In the genomic region with DNA sequence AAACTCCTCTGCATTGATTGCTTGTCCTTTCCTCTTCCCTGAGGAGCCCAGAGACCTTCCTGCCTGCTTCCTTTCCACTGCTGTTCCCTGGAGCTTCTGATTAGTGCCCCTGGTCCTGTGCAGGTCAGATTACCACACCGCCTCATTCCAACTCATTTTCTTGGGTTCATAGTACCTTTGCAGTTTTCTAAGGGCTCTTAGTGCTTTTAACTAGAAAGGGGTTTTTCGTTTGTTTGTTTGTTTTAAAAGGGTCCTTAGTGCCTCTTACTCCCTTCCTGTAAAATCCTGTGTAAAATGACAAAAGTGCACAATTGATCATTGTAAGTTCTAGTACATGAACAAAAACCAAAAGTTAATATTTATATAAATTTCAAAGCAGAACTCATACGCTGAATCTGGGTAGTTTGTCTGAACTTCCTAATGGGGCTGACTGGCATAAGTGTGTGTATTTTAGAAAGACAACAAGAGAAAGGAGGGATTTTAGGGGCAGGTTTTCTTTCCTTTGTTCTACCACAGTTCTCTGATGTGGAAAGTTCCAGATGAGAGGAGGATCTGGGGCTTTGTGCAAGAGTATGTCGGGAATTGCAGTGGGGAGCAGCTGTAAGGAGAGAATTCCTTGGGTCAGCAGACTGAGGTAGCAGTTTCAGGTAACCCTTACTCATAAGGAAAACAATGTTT, we compare ENCODE assay signal across 13 cellular contexts. TPM values are rescaled to one million over a fixed set of nuclear protein-coding genes. Genes with fewer than 3 reads are reported as not detected.
DNase-seq lines count a peak whose midpoint lies in the region; ATAC-seq, FAIRE-seq and TF ChIP-seq lines count a peak whose summit lies in the region.
"Had no signal": no experiment of that assay in that cellular context is flagged by ENCODE, and none has a peak within 500 bp of the region (broad histone marks: within the 10 kb centered on the region; RNA-seq: fewer than 3 reads in every experiment).

No MANE protein-coding gene starts in this region.

- CTCF ChIA-PET in activated CD4-positive, alpha-beta T cell treated with anti-CD3 and anti-CD28 coated beads, Interleukin-2, amount 10 ng/mL, durations not matched to agents 7 days and 5 days (lab: Charles Lee) = interaction anchor here (0.5 kb wide), 1 partner anchor 16 kb away, joined by 3 read pairs; no protein-coding TSS in a partner anchor
- CTCF ChIA-PET in HepG2 (lab: Yijun Ruan, JAX; ENCODE audit: low intra/inter-chr PET ratio, low total read pairs) = no interaction called here

- FAIRE-seq in bronchial epithelial cell (lab: Jason Lieb, UNC) (no peak), HepG2 (lab: Jason Lieb, UNC) (peak; percentile 55)

- DNase-seq in activated CD4-positive, alpha-beta T cell treated with anti-CD3 and anti-CD28 coated beads, Interleukin-2, amount 10 ng/mL, durations not matched to agents 7 days and 5 days = no peak
- DNase-seq in activated CD4-positive, alpha-beta T cell treated with anti-CD3 and anti-CD28 coated beads for 48 hours = no peak
- DNase-seq in bronchial epithelial cell (ENCODE audit: low read depth) (peak; percentile 67), HepG2 (ENCODE audit: low spot score) (peak; percentile 91), stomach (no peak), cortex of kidney (lab: John Stamatoyannopoulos, UW) (no peak), DMS53 (lab: John Stamatoyannopoulos, UW) (no peak), SW480 (ENCODE audit: low spot score) (no peak)
- DNase-seq: ACHN; activated CD4-positive, alpha-beta T cell treated with anti-CD3 and anti-CD28 coated beads, Interleukin-2, amount 50 U/mL, for 48 hours; NCI-H2107; transverse colon had no signal

- H3K4me3 ChIP-seq in bronchial epithelial cell (ENCODE audit: low read depth, low read length) (no peak overlapping the region), HepG2 (replicated peaks in 1 of 3; ENCODE audit: insufficient read depth in 1 of 3, low read depth in 2 of 3, low read length in 3 of 3) (peak overlapping the region in 2 of 3 experiments; percentile 8 to 62; a peak in 2 of 6 replicates), stomach (no peak overlapping the region)
- H3K4me3 ChIP-seq: transverse colon had no signal

- H3K27me3 ChIP-seq in bronchial epithelial cell (ENCODE audit: control insufficient read depth, insufficient read depth, low read length) = no peaks in the 10 kb centered on the region
- no peaks in the 10 kb centered on the region for H3K27me3 ChIP-seq in HepG2 (ENCODE audit: control insufficient read depth in 1 of 2, insufficient read depth in 2 of 2, low read length in 2 of 2)
- H3K27me3 ChIP-seq in stomach = no peaks in the 10 kb centered on the region
- H3K27me3 ChIP-seq: transverse colon had no signal

- no peaks in the 10 kb centered on the region for H4K20me1 ChIP-seq in HepG2 (ENCODE audit: insufficient read depth, low read length)

- peak overlapping the region; percentile 26 for H3K27ac Mint-ChIP-seq in activated CD4-positive, alpha-beta T cell treated with anti-CD3 and anti-CD28 coated beads, Interleukin-2, amount 10 ng/mL, durations not matched to agents 7 days and 5 days

- no peaks in the 10 kb centered on the region for H3K9me3 ChIP-seq in HepG2 (ENCODE audit: low read length)
- no peaks in the 10 kb centered on the region for H3K9me3 ChIP-seq in stomach
- H3K9me3 ChIP-seq: transverse colon had no signal

- TF ChIP-seq CTCF in bronchial epithelial cell (IDR thresholded peaks at IDR 0.05; ENCODE audit: insufficient read depth, low read length, severe bottlenecking) = no peak
- no peak for TF ChIP-seq CTCF in HepG2 (CRISPR knock-in tag; IDR thresholded peaks at IDR 0.05)
- TF ChIP-seq CTCF in stomach (IDR thresholded peaks at IDR 0.05) = no peak

- peak overlapping the region; percentile 82 for H3K9ac ChIP-seq in HepG2 (ENCODE audit: insufficient read depth, low read depth, low read length)

- under 1% methylated on average over 4 of the region's 4 CpGs for WGBS in HepG2 (ENCODE audit: low lambda C conversion rate)
- 56 to 67% (median 66%) methylated on average over 4 of the region's 4 CpGs for WGBS in stomach, 5 donors

- TF ChIP-seq POLR2A in HepG2 (IDR thresholded peaks at IDR 0.05; ENCODE audit: insufficient read depth in 1 of 2, low read depth in 2 of 2, low read length in 2 of 2) = no peak
- TF ChIP-seq POLR2A in stomach (IDR thresholded peaks at IDR 0.05) = no peak

- peak overlapping the region; percentile 86 for H3K4me2 ChIP-seq in HepG2 (ENCODE audit: low read depth, low read length)

- POLR2A ChIA-PET in activated CD4-positive, alpha-beta T cell treated with anti-CD3 and anti-CD28 coated beads, Interleukin-2, amount 10 ng/mL, durations not matched to agents 7 days and 5 days (lab: Charles Lee) = no interaction called here
- POLR2A ChIA-PET in HepG2 (lab: Yijun Ruan, JAX) = interaction anchor here (0.6 to 1.5 kb wide), 2 partner anchors 30 to 430 kb away, joined by 3 to 8 read pairs; a partner anchor contains a TSS

- H3K4me1 ChIP-seq in HepG2 (ENCODE audit: insufficient read depth, low read length) = peaks cover 76% of the 10 kb centered on the region
- peaks cover 5 to 72% (median 43%) of the 10 kb centered on the region in 4 donors for H3K4me1 ChIP-seq in stomach

- H3K27ac ChIP-seq in HepG2 (ENCODE audit: extremely low read length, insufficient read depth, low read length) (peak overlapping the region; percentile 97), stomach (peak overlapping the region in 4 of 5 donors; percentile 11 to 66 (median 56))
- H3K27ac ChIP-seq: RWPE1 had no signal

- no peaks in the 10 kb centered on the region for H3K36me3 ChIP-seq in bronchial epithelial cell (ENCODE audit: control insufficient read depth, insufficient read depth, low read length)
- peaks cover 0 to 13% of the 10 kb centered on the region in 2 experiments; a peak in 2 of 5 replicates for H3K36me3 ChIP-seq in HepG2 (replicated peaks in 1 of 2; ENCODE audit: control insufficient read depth in 1 of 2, insufficient read depth in 2 of 2, low read length in 2 of 2)
- peaks cover 0 to 10% (median 2%) of the 10 kb centered on the region in 4 donors for H3K36me3 ChIP-seq in stomach
- H3K36me3 ChIP-seq: transverse colon had no signal

- H3K4me3 Mint-ChIP-seq in activated CD4-positive, alpha-beta T cell treated with anti-CD3 and anti-CD28 coated beads, Interleukin-2, amount 10 ng/mL, durations not matched to agents 7 days and 5 days = no peak overlapping the region

- peaks cover 89% of the 10 kb centered on the region for H3K79me2 ChIP-seq in HepG2 (ENCODE audit: insufficient read depth, low read length)

- H2AFZ ChIP-seq in HepG2 (ENCODE audit: low read length) = no peak overlapping the region

- ATAC-seq in HepG2 = peak; percentile 91

- BruUV-seq in HepG2 (replicated peaks; lab: Mats Ljungman, UMichigan) = no TSS peak

- H3K9me3 Mint-ChIP-seq in activated CD4-positive, alpha-beta T cell treated with anti-CD3 and anti-CD28 coated beads, Interleukin-2, amount 10 ng/mL, durations not matched to agents 7 days and 5 days = no peaks in the 10 kb centered on the region

- intact Hi-C loops in HepG2 (cut with micrococcal nuclease; ENCODE audit: unreplicated experiment) = loop anchor here (2.0 kb wide), 1 partner anchor 28 kb away; no protein-coding TSS in a partner anchor
- intact Hi-C loops in stomach (cut with DNase I; ENCODE audit: low total_unique reads) = no loop called here

- peaks cover 34% of the 10 kb centered on the region for H3K4me1 Mint-ChIP-seq in activated CD4-positive, alpha-beta T cell treated with anti-CD3 and anti-CD28 coated beads, Interleukin-2, amount 10 ng/mL, durations not matched to agents 7 days and 5 days

- peaks cover 57% of the 10 kb centered on the region for H3K36me3 Mint-ChIP-seq in activated CD4-positive, alpha-beta T cell treated with anti-CD3 and anti-CD28 coated beads, Interleukin-2, amount 10 ng/mL, durations not matched to agents 7 days and 5 days (ENCODE audit: low read depth)

- in situ Hi-C loops in HepG2 (cut with HindIII; ENCODE audit: extremely low pct_ligation_motif_present, low pct_unique_long_range_greater_than_20kb) = no loop called here

- no peaks in the 10 kb centered on the region for H3K27me3 Mint-ChIP-seq in activated CD4-positive, alpha-beta T cell treated with anti-CD3 and anti-CD28 coated beads, Interleukin-2, amount 10 ng/mL, durations not matched to agents 7 days and 5 days

- no peak for TF ChIP-seq RAD21 in HepG2 (CRISPR knock-in tag; IDR thresholded peaks at IDR 0.05)

- TF ChIP-seq EP300 in HepG2 (IDR thresholded peaks at IDR 0.05; ENCODE audit: low read depth in 2 of 2, low read length in 2 of 2) (peak in 1 of 2 experiments; percentile 66; a peak in 2 of 4 replicates), HepG2 (CRISPR knock-in tag; IDR thresholded peaks at IDR 0.05; ENCODE audit: borderline replicate concordance) (peak; percentile 66), stomach (IDR thresholded peaks at IDR 0.05) (no peak)

RNA-seq across cellular contexts. Expression of a gene that starts 30.6 kb away (rescaled TPM):
- total RNA-seq in activated CD4-positive, alpha-beta T cell treated with anti-CD3 and anti-CD28 coated beads, Interleukin-2, amount 10 ng/mL, durations not matched to agents 7 days and 5 days = 10 to 100 TPM; 62.9 to 65.6 TPM
- total RNA-seq in bronchial epithelial cell (28.3 and 29.7 TPM in 2 replicates), HepG2 (2016; rRNA removed; fragmentation: Illumina TruSeq; extraction: Trizol) (11.4 and 14.2 TPM in 2 replicates), stomach (100 to 1,000 TPM in 1 of 5 donors, 10 to 100 TPM in 4; 35.9 to 183 (median 41.1) TPM)
- total RNA-seq in HepG2 (2016; cell fraction: cytosol; rRNA removed; fragmentation: Illumina TruSeq; extraction: Trizol; ENCODE audit: low read depth) = 15.7 and 20.4 TPM in 2 replicates
- total RNA-seq in HepG2 (2016; cell fraction: insoluble cytoplasmic fraction; rRNA removed; fragmentation: Illumina TruSeq; extraction: Trizol) = 11.4 and 12.5 TPM in 2 replicates
- 7.8 and 8.4 TPM in 2 replicates for total RNA-seq in HepG2 (2016; cell fraction: membrane; rRNA removed; fragmentation: Illumina TruSeq; extraction: Trizol)
- total RNA-seq in HepG2 (2016; cell fraction: nucleus; rRNA removed; fragmentation: Illumina TruSeq; extraction: Trizol) = 16.3 and 19.8 TPM in 2 replicates
- polyA plus RNA-seq in HepG2 (2011; rRNA removed) (16.1 and 16.3 TPM in 2 replicates), stomach (10 to 100 TPM in 1 of 3 donors, 1 to 10 TPM in 2; 8.2 to 13.9 (median 9.2) TPM)
- 8.9 and 9.0 TPM in 2 replicates for polyA plus RNA-seq in HepG2 (2011; cell fraction: cytosol; rRNA removed)
- 22.4 and 28.9 TPM in 2 replicates for polyA plus RNA-seq in HepG2 (2011; cell fraction: nucleus; rRNA removed)
- 15.9 and 17.5 TPM in 2 replicates for polyA plus RNA-seq in HepG2 (2012)
- 0.21 and 0.26 TPM in 2 replicates for polyA plus RNA-seq in HepG2 (2016; cell fraction: cytosol; fragmentation: Illumina TruSeq; extraction: Trizol; ENCODE audit: low read depth)
- 7.4 and 8.1 TPM in 2 replicates for polyA plus RNA-seq in HepG2 (2016; cell fraction: insoluble cytoplasmic fraction; fragmentation: Illumina TruSeq; extraction: Trizol; ENCODE audit: low read depth)
- 1.5 TPM in 2 replicates for polyA plus RNA-seq in HepG2 (2016; cell fraction: membrane; fragmentation: Illumina TruSeq; extraction: Trizol; ENCODE audit: low read depth)
- polyA plus RNA-seq in HepG2 (2016; cell fraction: nucleus; fragmentation: Illumina TruSeq; extraction: Trizol; ENCODE audit: insufficient read depth, low read depth) = 15.7 and 17.5 TPM in 2 replicates
- 38.0 and 68.3 TPM in 2 replicates for polyA minus RNA-seq in HepG2 (2011; rRNA and poly(A)+ RNA removed; ENCODE audit: low replicate concordance)
- polyA minus RNA-seq in HepG2 (2011; cell fraction: cytosol; rRNA and poly(A)+ RNA removed) = 35.4 and 37.5 TPM in 2 replicates
- 73.0 and 87.2 TPM in 2 replicates for polyA minus RNA-seq in HepG2 (2011; cell fraction: nucleus; rRNA and poly(A)+ RNA removed)

Comparison
In these comparisons a context has a peak if more than half of its experiments do, and no peak if none do; other contexts are left out.
1. DNase-seq: peak in bronchial epithelial cell (single experiment) and HepG2 (single experiment); none in activated CD4-positive, alpha-beta T cell treated with anti-CD3 and anti-CD28 coated beads, Interleukin-2, amount 10 ng/mL, durations not matched to agents 7 days and 5 days (single experiment), activated CD4-positive, alpha-beta T cell treated with anti-CD3 and anti-CD28 coated beads for 48 hours (single experiment), stomach (single experiment), cortex of kidney (single experiment), DMS53 (single experiment) and SW480 (single experiment).
2. H3K4me3 ChIP-seq: peak in HepG2 (2 of 3); none in bronchial epithelial cell (single experiment) and stomach (0 of 4).